In genomic region chr12:94073441-94074051, GRCh38 we compare ENCODE assay signal across 18 cellular contexts.
DNase-seq lines count a peak whose midpoint lies in the region; ATAC-seq and TF ChIP-seq lines count a peak whose summit lies in the region.
"Had no signal": no experiment of that assay in that cellular context is flagged by ENCODE, and none has a peak within 500 bp of the region (broad histone marks: within the 10 kb centered on the region; RNA-seq: fewer than 3 reads in every experiment).

No MANE protein-coding gene starts in this region.

- peak; percentile 53 for ATAC-seq in Right ventricle myocardium inferior
- peak; percentile 24 for ATAC-seq in aorta (ENCODE audit: low FRiP score)
- no peak for ATAC-seq in GM19455 (IDR thresholded peaks at IDR 0.05; ENCODE audit: unreplicated experiment)
- no peak for ATAC-seq in HG02642 (IDR thresholded peaks at IDR 0.05; ENCODE audit: poor library complexity, unreplicated experiment)
- ATAC-seq: HepG2; mucosa of descending colon; stimulated activated effector memory CD8-positive, alpha-beta T cell treated with anti-CD3 and anti-CD28 coated beads, Interleukin-12 subunit alpha, Interleukin-12 subunit beta, amount 100 ng/mL, for 72 hours had no signal

- 71% methylated on average over 9 of the region's 9 CpGs for WGBS in esophagus muscularis mucosa
- WGBS in mesendoderm (ENCODE audit: extremely low coverage, insufficient coverage, low lambda C conversion rate) = no CpG with 5 or more reads among the region's 9 CpGs
- WGBS in aorta, 2 donors = 20 to 22% methylated on average over 9 of the region's 9 CpGs

- DNase-seq in Right ventricle myocardium inferior (ENCODE audit: missing footprints) = no peak
- no peak for DNase-seq in cardiac septum (ENCODE audit: low spot score)
- no peak for DNase-seq in esophagus muscularis mucosa (ENCODE audit: extremely low spot score)
- no peak for DNase-seq in mesendoderm
- DNase-seq in aorta = no peak
- DNase-seq in GM10266 (ENCODE audit: extremely low spot score) = no peak
- DNase-seq: activated CD8-positive, alpha-beta memory T cell treated with anti-CD3 and anti-CD28 coated beads for 24 hours; mucosa of descending colon; occipital lobe; spleen; T-helper 1 cell had no signal

- no peak overlapping the region for H2BK15ac ChIP-seq in mesendoderm (replicated peaks; ENCODE audit: low read depth)

- no peak overlapping the region for H4K8ac ChIP-seq in mesendoderm (ENCODE audit: low read depth, low read length)

- no peak overlapping the region for H3K4ac ChIP-seq in mesendoderm (ENCODE audit: low read depth, low read length)

- H3K4me3 ChIP-seq in esophagus muscularis mucosa = no peak overlapping the region
- H3K4me3 ChIP-seq in mesendoderm (ENCODE audit: low read length) = no peak overlapping the region
- H3K4me3 ChIP-seq in aorta (ENCODE audit: low read length in 2 of 2) = no peak overlapping the region
- H3K4me3 ChIP-seq: BLaER1 treated with 17β-estradiol and CSF1 and Interleukin-3, amounts not matched to agents 10 nM and 100 nM; mucosa of descending colon; spleen had no signal

- H3K79me1 ChIP-seq in mesendoderm (ENCODE audit: low read length) = no peaks in the 10 kb centered on the region

- TF ChIP-seq CTCF in esophagus muscularis mucosa (IDR thresholded peaks at IDR 0.05) (no peak), GM10266 (IDR thresholded peaks at IDR 0.05; ENCODE audit: control insufficient read depth, insufficient read depth, low read depth, missing control alignments) (no peak)

- no peak for TF ChIP-seq EP300 in esophagus muscularis mucosa (IDR thresholded peaks at IDR 0.05)

- no peaks in the 10 kb centered on the region for H3K27me3 ChIP-seq in esophagus muscularis mucosa
- H3K27me3 ChIP-seq in mesendoderm (ENCODE audit: insufficient read depth, low read length, poor library complexity) = no peaks in the 10 kb centered on the region
- no peaks in the 10 kb centered on the region for H3K27me3 ChIP-seq in aorta (ENCODE audit: control insufficient read depth in 1 of 2, insufficient read depth in 2 of 2, low read length in 1 of 2)
- H3K27me3 ChIP-seq: BLaER1 treated with 17β-estradiol and CSF1 and Interleukin-3, amounts not matched to agents 10 nM and 100 nM; spleen had no signal

- TF ChIP-seq POLR2A in esophagus muscularis mucosa (IDR thresholded peaks at IDR 0.05; ENCODE audit: low read depth) = no peak

- H2BK120ac ChIP-seq in mesendoderm (ENCODE audit: low read depth, low read length) = no peak overlapping the region

- H3K4me1 ChIP-seq in esophagus muscularis mucosa (peaks cover 15 to 28% (median 27%) of the 10 kb centered on the region in 4 donors), mesendoderm (ENCODE audit: control insufficient read depth, low read depth, low read length) (peaks cover 10% of the 10 kb centered on the region), aorta (ENCODE audit: control insufficient read depth in 1 of 2, insufficient read depth in 2 of 2, low read length in 2 of 2) (peaks cover 0 to 8% of the 10 kb centered on the region in 2 donors)
- H3K4me1 ChIP-seq: spleen had no signal

- H3K18ac ChIP-seq in mesendoderm (ENCODE audit: low read length) = no peak overlapping the region

- intact Hi-C loops in Right ventricle myocardium inferior (cut with DNase I) = loop anchor here (1.0 to 10.0 kb wide), 5 partner anchors 81 to 499 kb away; partner anchors contain the start of genes CRADD and SOCS2
- intact Hi-C loops in cardiac septum (cut with DNase I) = loop anchor here (2.0 kb wide), 3 partner anchors 83 to 503 kb away; no protein-coding TSS in a partner anchor
- intact Hi-C loops in esophagus muscularis mucosa (cut with DNase I) = loop anchor here (10.0 kb wide), 2 partner anchors 179 to 309 kb away; no protein-coding TSS in a partner anchor
- intact Hi-C loops in aorta (cut with DNase I) = loop anchor here (1.0 to 10.0 kb wide), 4 partner anchors 179 to 503 kb away; no protein-coding TSS in a partner anchor

- H3K27ac ChIP-seq in esophagus muscularis mucosa (replicated peaks in 1 of 4) (peak overlapping the region in 3 of 4 donors; percentile 74 to 77 (median 77)), mesendoderm (ENCODE audit: low read depth, low read length) (no peak overlapping the region), aorta (ENCODE audit: low read depth in 1 of 2, low read length in 2 of 2) (peak overlapping the region; percentile 88 to 90)
- H3K27ac ChIP-seq: 22Rv1; BLaER1 treated with 17β-estradiol and CSF1 and Interleukin-3, amounts not matched to agents 10 nM and 100 nM; epithelial cell of prostate had no signal

- H3K9ac ChIP-seq in mesendoderm (ENCODE audit: low read length) = no peak overlapping the region
- H3K9ac ChIP-seq: BLaER1 treated with 17β-estradiol and CSF1 and Interleukin-3, amounts not matched to agents 10 nM and 100 nM had no signal

- H3K56ac ChIP-seq in mesendoderm (ENCODE audit: low read length) = peak overlapping the region; percentile 49

- H3K4me2 ChIP-seq in mesendoderm (ENCODE audit: low read length) = no peak overlapping the region
- H3K4me2 ChIP-seq: BLaER1 treated with 17β-estradiol and CSF1 and Interleukin-3, amounts not matched to agents 10 nM and 100 nM had no signal

- no peaks in the 10 kb centered on the region for H3K79me2 ChIP-seq in mesendoderm (ENCODE audit: control insufficient read depth, insufficient read depth, low read length)

- H3K36me3 ChIP-seq in esophagus muscularis mucosa = no peaks in the 10 kb centered on the region
- no peaks in the 10 kb centered on the region for H3K36me3 ChIP-seq in mesendoderm (ENCODE audit: control insufficient read depth, insufficient read depth, low read length)
- H3K36me3 ChIP-seq in aorta (ENCODE audit: control insufficient read depth in 1 of 2, insufficient read depth in 2 of 2, low read length in 1 of 2) = no peaks in the 10 kb centered on the region
- H3K36me3 ChIP-seq: BLaER1 treated with 17β-estradiol and CSF1 and Interleukin-3, amounts not matched to agents 10 nM and 100 nM; spleen had no signal

- H2AK5ac ChIP-seq in mesendoderm (ENCODE audit: low read length) = no peak overlapping the region

- no peak overlapping the region for H3K23ac ChIP-seq in mesendoderm (ENCODE audit: low read length)

- no peak overlapping the region for H2BK5ac ChIP-seq in mesendoderm (ENCODE audit: low read length)

- no peak overlapping the region for H4K5ac ChIP-seq in mesendoderm (ENCODE audit: low read length)

- H3K9me3 ChIP-seq in esophagus muscularis mucosa (peaks cover 0 to 8% (median 0%) of the 10 kb centered on the region in 4 donors), aorta (ENCODE audit: control insufficient read depth, low read length) (no peaks in the 10 kb centered on the region)
- H3K9me3 ChIP-seq: mucosa of descending colon had no signal

Comparison
In these comparisons a context has a peak if more than half of its experiments do, and no peak if none do; other contexts are left out.
1. ATAC-seq: peak in Right ventricle myocardium inferior (single experiment) and aorta (single experiment); none in GM19455 (single experiment) and HG02642 (single experiment).